1 cellular context compared by ENCODE assay signal in genomic region chr6:16769131-16769985, GRCh38.
TF ChIP-seq lines count a peak whose summit lies in the region.

No MANE protein-coding gene starts in this region.

TF ChIP-seq in HepG2, 621 proteins besides CTCF, POLR2A, EP300 and RAD21 (continued from another document):
- TF ChIP-seq AFF4 (CRISPR knock-in tag; IDR thresholded peaks at IDR 0.05): no peak
- TF ChIP-seq ZFP90 (CRISPR knock-in tag; IDR thresholded peaks at IDR 0.05; ENCODE audit: borderline replicate concordance): peak; percentile 43; the same call in 1 of the 2 replicates
- no peak for TF ChIP-seq ZNF567 (CRISPR knock-in tag; IDR thresholded peaks at IDR 0.05; ENCODE audit: borderline replicate concordance)
- no peak for TF ChIP-seq ZNF709 (CRISPR knock-in tag; IDR thresholded peaks at IDR 0.05)
- TF ChIP-seq ZNF7 (CRISPR knock-in tag; IDR thresholded peaks at IDR 0.05): no peak
- no peak for TF ChIP-seq ZNF446 (CRISPR knock-in tag; IDR thresholded peaks at IDR 0.05)
- TF ChIP-seq ZNF484 (CRISPR knock-in tag; IDR thresholded peaks at IDR 0.05; ENCODE audit: borderline replicate concordance, low read depth): no peak
- TF ChIP-seq FOSL2 (CRISPR knock-in tag; IDR thresholded peaks at IDR 0.05): peak; percentile 82
- TF ChIP-seq KLF11 (CRISPR knock-in tag; IDR thresholded peaks at IDR 0.05): no peak
- TF ChIP-seq YEATS2 (CRISPR knock-in tag; IDR thresholded peaks at IDR 0.05; ENCODE audit: borderline replicate concordance): 0 out of 2 replicates have a peak, but pooled peaks have one; percentile 31
- no peak for TF ChIP-seq ZNF616 (CRISPR knock-in tag; IDR thresholded peaks at IDR 0.05; ENCODE audit: low read depth)
- 0 out of 2 replicates have a peak, but pooled peaks have one; percentile 13 for TF ChIP-seq BCL6 (CRISPR knock-in tag; IDR thresholded peaks at IDR 0.05)
- TF ChIP-seq TCF7L2 (IDR thresholded peaks at IDR 0.05; ENCODE audit: low read depth, low read length): no peak
- TF ChIP-seq ZBED4 (CRISPR knock-in tag; IDR thresholded peaks at IDR 0.05; ENCODE audit: borderline replicate concordance): no peak
- TF ChIP-seq ZNF234 (CRISPR knock-in tag; conservative IDR thresholded peaks at IDR 0.05): no peak
- no peak for TF ChIP-seq ZNF577 (CRISPR knock-in tag; IDR thresholded peaks at IDR 0.05; ENCODE audit: borderline replicate concordance, low read depth)
- no peak for TF ChIP-seq ZNF101 (CRISPR knock-in tag; IDR thresholded peaks at IDR 0.05; ENCODE audit: borderline replicate concordance, low read depth)
- 0 out of 4 replicates have a peak, but pooled peaks of 1 of the 2 experiments have one; percentile 19 for TF ChIP-seq ATF4 (CRISPR knock-in tag; IDR thresholded peaks at IDR 0.05)
- TF ChIP-seq EZH2 (conservative IDR thresholded peaks at IDR 0.05; ENCODE audit: low read depth, low read length): no peak
- TF ChIP-seq MAFF (IDR thresholded peaks at IDR 0.05; ENCODE audit: low read depth, low read length): no peak
- TF ChIP-seq NCOR1 (IDR thresholded peaks at IDR 0.05; ENCODE audit: borderline replicate concordance, low read length): no peak
- no peak for TF ChIP-seq ZNF878 (CRISPR knock-in tag; IDR thresholded peaks at IDR 0.05)
- TF ChIP-seq ZNF773 (CRISPR knock-in tag; IDR thresholded peaks at IDR 0.05; ENCODE audit: borderline replicate concordance): no peak
- no peak for TF ChIP-seq CC2D1A (CRISPR knock-in tag; IDR thresholded peaks at IDR 0.05)
- TF ChIP-seq ZNF775 (CRISPR knock-in tag; IDR thresholded peaks at IDR 0.05; ENCODE audit: borderline replicate concordance): no peak
- no peak for TF ChIP-seq ZFP36 (IDR thresholded peaks at IDR 0.05; ENCODE audit: borderline replicate concordance, low read depth, low read length, partially characterized antibody)
